15 cellular contexts compared by ENCODE assay signal in genomic region chr20:57652865-57653545, GRCh38. TPM values are rescaled to one million over a fixed set of nuclear protein-coding genes. Genes with fewer than 3 reads are reported as not detected.
DNase-seq lines count a peak whose midpoint lies in the region; ATAC-seq and TF ChIP-seq lines count a peak whose summit lies in the region.
"Had no signal": no experiment of that assay in that cellular context is flagged by ENCODE, and none has a peak within 500 bp of the region (broad histone marks: within the 10 kb centered on the region; RNA-seq: fewer than 3 reads in every experiment).

No MANE protein-coding gene starts in this region.

- H3K4me1 ChIP-seq in Peyer's patch (peaks cover 0 to 14% (median 2%) of the 10 kb centered on the region in 4 donors), esophagus muscularis mucosa (peaks cover 6 to 19% (median 17%) of the 10 kb centered on the region in 4 donors), spleen (peaks cover 0 to 28% (median 13%) of the 10 kb centered on the region in 6 donors)

- CTCF ChIA-PET in activated CD4-positive, alpha-beta T cell treated with anti-CD3 and anti-CD28 coated beads for 36 hours (lab: Charles Lee) = interaction anchor here (0.6 to 2.0 kb wide), 8 partner anchors 8 to 435 kb away, joined by 3 to 10 read pairs (median 4); no protein-coding TSS in a partner anchor

- peak; percentile 30 for DNase-seq in activated CD4-positive, alpha-beta T cell treated with anti-CD3 and anti-CD28 coated beads for 36 hours
- no peak for DNase-seq in activated CD4-positive, alpha-beta T cell treated with anti-CD3 and anti-CD28 coated beads, Interleukin-2, amount 50 U/mL, for 4 hours
- peak in 2 of 3 donors; percentile 11 to 42 for DNase-seq in Peyer's patch
- DNase-seq in esophagus muscularis mucosa (ENCODE audit: extremely low spot score) = peak; percentile 70
- peak; percentile 71 for DNase-seq in spleen
- no peak for DNase-seq in NCI-H2081 treated with DMSO at 0.1 percent for 48 hours (lab: John Stamatoyannopoulos, UW)
- DNase-seq: DMS153, NCI-H345, SIG-M5, transverse colon had no signal

- H3K9me3 ChIP-seq in Peyer's patch (no peaks in the 10 kb centered on the region), esophagus muscularis mucosa (no peaks in the 10 kb centered on the region), spleen (no peaks in the 10 kb centered on the region)
- H3K9me3 ChIP-seq: A549, transverse colon had no signal

- POLR2A ChIA-PET in activated CD4-positive, alpha-beta T cell treated with anti-CD3 and anti-CD28 coated beads for 36 hours (lab: Charles Lee) = no interaction called here

- H3K4me3 Mint-ChIP-seq in activated CD4-positive, alpha-beta T cell treated with anti-CD3 and anti-CD28 coated beads for 36 hours = no peak overlapping the region
- H3K4me3 Mint-ChIP-seq: natural killer cell treated with Interleukin-12 subunit alpha and Interleukin-12 subunit beta and Interleukin-15 and Interleukin-18, amount 100 ng/mL, for 72 hours had no signal

- no peaks in the 10 kb centered on the region for H3K9me3 Mint-ChIP-seq in activated CD4-positive, alpha-beta T cell treated with anti-CD3 and anti-CD28 coated beads for 36 hours (ENCODE audit: low read depth)
- H3K9me3 Mint-ChIP-seq: natural killer cell treated with Interleukin-12 subunit alpha and Interleukin-12 subunit beta and Interleukin-15 and Interleukin-18, amount 100 ng/mL, for 72 hours had no signal

- H3K27me3 Mint-ChIP-seq in activated CD4-positive, alpha-beta T cell treated with anti-CD3 and anti-CD28 coated beads for 36 hours = no peaks in the 10 kb centered on the region

- H3K4me3 ChIP-seq in Peyer's patch (no peak overlapping the region), esophagus muscularis mucosa (no peak overlapping the region), spleen (no peak overlapping the region)
- H3K4me3 ChIP-seq: A549, skin epidermis, transverse colon had no signal

- peaks cover 2% of the 10 kb centered on the region for H3K36me3 Mint-ChIP-seq in activated CD4-positive, alpha-beta T cell treated with anti-CD3 and anti-CD28 coated beads for 36 hours (ENCODE audit: low read depth)
- H3K36me3 Mint-ChIP-seq: natural killer cell treated with Interleukin-12 subunit alpha and Interleukin-12 subunit beta and Interleukin-15 and Interleukin-18, amount 100 ng/mL, for 72 hours had no signal

- H3K4me1 Mint-ChIP-seq in activated CD4-positive, alpha-beta T cell treated with anti-CD3 and anti-CD28 coated beads for 36 hours = peaks cover 13% of the 10 kb centered on the region

- 91% methylated on average over 16 of the region's 17 CpGs for WGBS in esophagus muscularis mucosa
- 79 to 88% (median 83%) methylated on average over 13 to 17 of the region's 17 CpGs for WGBS in spleen, 5 donors

- H3K36me3 ChIP-seq in Peyer's patch (peaks cover 0 to 29% (median 0%) of the 10 kb centered on the region in 3 donors), esophagus muscularis mucosa (peaks cover 10 to 61% (median 39%) of the 10 kb centered on the region in 4 donors), spleen (peaks cover 0 to 61% (median 22%) of the 10 kb centered on the region in 6 donors)
- H3K36me3 ChIP-seq: transverse colon had no signal

- H3K27ac ChIP-seq in Peyer's patch (no peak overlapping the region), esophagus muscularis mucosa (replicated peaks in 1 of 4) (no peak overlapping the region), spleen (no peak overlapping the region)
- H3K27ac ChIP-seq: skin epidermis, transverse colon had no signal

- ATAC-seq in activated CD4-positive, alpha-beta T cell treated with anti-CD3 and anti-CD28 coated beads for 36 hours = no peak
- no peak for ATAC-seq in HG02610 (IDR thresholded peaks at IDR 0.05; ENCODE audit: unreplicated experiment)
- ATAC-seq in HG02973 (IDR thresholded peaks at IDR 0.05; ENCODE audit: unreplicated experiment) = no peak
- ATAC-seq: A549 had no signal

- TF ChIP-seq EP300 in esophagus muscularis mucosa (IDR thresholded peaks at IDR 0.05) = no peak

- no peak for TF ChIP-seq POLR2A in Peyer's patch (IDR thresholded peaks at IDR 0.05)
- no peak for TF ChIP-seq POLR2A in esophagus muscularis mucosa (IDR thresholded peaks at IDR 0.05; ENCODE audit: low read depth)
- TF ChIP-seq POLR2A in spleen (IDR thresholded peaks at IDR 0.05) = no peak

- H3K27me3 ChIP-seq in Peyer's patch = no peaks in the 10 kb centered on the region
- H3K27me3 ChIP-seq in esophagus muscularis mucosa = no peaks in the 10 kb centered on the region
- no peaks in the 10 kb centered on the region for H3K27me3 ChIP-seq in spleen (replicated peaks in 1 of 7)
- H3K27me3 ChIP-seq: transverse colon had no signal

- intact Hi-C loops in activated CD4-positive, alpha-beta T cell treated with anti-CD3 and anti-CD28 coated beads for 36 hours (cut with DNase I, micrococcal nuclease) = loop anchor here in 1 of 2 experiments (10.0 kb wide), 1 partner anchor 552 kb away; no protein-coding TSS in a partner anchor
- intact Hi-C loops in esophagus muscularis mucosa (cut with DNase I) (loop anchor here (10.0 kb wide), 1 partner anchor 302 kb away; no protein-coding TSS in a partner anchor), spleen (cut with DNase I; ENCODE audit: low total_unique reads) (loop anchor here (5.0 to 10.0 kb wide), 3 partner anchors 48 to 524 kb away; no protein-coding TSS in a partner anchor)

- TF ChIP-seq CTCF in Peyer's patch (IDR thresholded peaks at IDR 0.05) = no peak
- TF ChIP-seq CTCF in esophagus muscularis mucosa (IDR thresholded peaks at IDR 0.05) = no peak
- no peak for TF ChIP-seq CTCF in spleen (IDR thresholded peaks at IDR 0.05 in 8 of 11, conservative IDR thresholded peaks at IDR 0.05 in 3 of 11)

- H3K27ac Mint-ChIP-seq in activated CD4-positive, alpha-beta T cell treated with anti-CD3 and anti-CD28 coated beads for 36 hours = no peak overlapping the region
- H3K27ac Mint-ChIP-seq: natural killer cell treated with Interleukin-12 subunit alpha and Interleukin-12 subunit beta and Interleukin-15 and Interleukin-18, amount 100 ng/mL, for 72 hours had no signal

RNA-seq across cellular contexts. Expression of gene ZBP1, which starts 32.8 kb away (rescaled TPM):
- 1 to 10 TPM in 1 of 2 experiments, under 1 TPM in 1; 0.30 to 1.4 TPM for total RNA-seq in activated CD4-positive, alpha-beta T cell treated with anti-CD3 and anti-CD28 coated beads for 36 hours
- total RNA-seq in Peyer's patch = 10 to 100 TPM in 1 of 4 donors, 1 to 10 TPM in 2, not detected in 1; 2.3 to 14.0 (median 9.8) TPM
- under 1 TPM in 2 of 4 donors, not detected in 2; 0.33 to 0.75 TPM for total RNA-seq in esophagus muscularis mucosa
- total RNA-seq in spleen = 10 to 100 TPM; 11.7 to 28.4 (median 20.9) TPM
- 10 to 100 TPM in 1 of 3 donors, 1 to 10 TPM in 2; 8.6 to 11.2 (median 9.8) TPM for polyA plus RNA-seq in spleen

RNA-seq across cellular contexts. Expression of gene PMEPA1, which starts 56.8 kb away (rescaled TPM):
- 1 to 10 TPM; 1.6 to 1.8 TPM for total RNA-seq in activated CD4-positive, alpha-beta T cell treated with anti-CD3 and anti-CD28 coated beads for 36 hours
- total RNA-seq in Peyer's patch (1 to 10 TPM; 3.3 to 5.5 (median 4.6) TPM), esophagus muscularis mucosa (10 to 100 TPM; 10.4 to 37.8 (median 17.4) TPM), spleen (10 to 100 TPM in 5 of 7 donors, 1 to 10 TPM in 2; 7.3 to 15.7 (median 10.9) TPM)
- polyA plus RNA-seq in spleen = 1 to 10 TPM; 4.8 to 7.9 (median 6.7) TPM

Comparison
In these comparisons a context has a peak if more than half of its experiments do, and no peak if none do; other contexts are left out.
1. DNase-seq: peak in activated CD4-positive, alpha-beta T cell treated with anti-CD3 and anti-CD28 coated beads for 36 hours (single experiment), Peyer's patch (2 of 3), esophagus muscularis mucosa (single experiment) and spleen (single experiment); none in activated CD4-positive, alpha-beta T cell treated with anti-CD3 and anti-CD28 coated beads, Interleukin-2, amount 50 U/mL, for 4 hours (0 of 2) and NCI-H2081 treated with DMSO at 0.1 percent for 48 hours (single experiment).